Comparison of ENCODE assay signal across 8 cellular contexts in genomic region chr20:34522969-34523871, GRCh38. TPM values are rescaled to one million over a fixed set of nuclear protein-coding genes. Genes with fewer than 3 reads are reported as not detected.
DNase-seq lines count a peak whose midpoint lies in the region; ATAC-seq, FAIRE-seq and TF ChIP-seq lines count a peak whose summit lies in the region.

No MANE protein-coding gene starts in this region.

- dilution Hi-C loops in keratinocyte (cut with MboI; ENCODE audit: extremely low pct_ligation_motif_present, low sequenced_read_pairs) = no loop called here

- H3K36me3 ChIP-seq in keratinocyte (ENCODE audit: control insufficient read depth in 2 of 2, extremely low read depth in 1 of 2, insufficient read depth in 2 of 2, low read length in 2 of 2) = peaks cover 19 to 29% of the 10 kb centered on the region in 2 experiments
- H3K36me3 ChIP-seq in effector memory CD4-positive, alpha-beta T cell (ENCODE audit: control insufficient read depth, insufficient read depth, low read length) = peaks cover 23% of the 10 kb centered on the region

- no peak overlapping the region for H3K4me3 ChIP-seq in astrocyte of the spinal cord (ENCODE audit: low read depth, low read length)
- H3K4me3 ChIP-seq in keratinocyte (ENCODE audit: control insufficient read depth in 2 of 3, extremely low read depth in 1 of 3, insufficient read depth in 2 of 3, low read depth in 1 of 3, low read length in 3 of 3) = no peak overlapping the region
- no peak overlapping the region for H3K4me3 ChIP-seq in effector memory CD4-positive, alpha-beta T cell (ENCODE audit: insufficient read depth, low read depth, low read length, poor library complexity, severe bottlenecking)

- peak overlapping the region in 2 of 3 donors; percentile 65 to 88 for H3K27ac Mint-ChIP-seq in IgD-negative memory B cell

- no peak overlapping the region for H3K4me2 ChIP-seq in keratinocyte (ENCODE audit: control insufficient read depth, extremely low read depth, insufficient read depth, low read depth, low read length)

- peak overlapping the region in 2 of 4 donors; percentile 9 to 55 for H3K4me3 Mint-ChIP-seq in IgD-negative memory B cell

- H3K27ac ChIP-seq in keratinocyte (ENCODE audit: control insufficient read depth, insufficient read depth, low read length) = no peak overlapping the region
- H3K27ac ChIP-seq in effector memory CD4-positive, alpha-beta T cell (ENCODE audit: insufficient read depth, low read length, poor library complexity, severe bottlenecking) = no peak overlapping the region

- no peak for ATAC-seq in GM21786 (IDR thresholded peaks at IDR 0.05; ENCODE audit: unreplicated experiment)

- H3K36me3 Mint-ChIP-seq in IgD-negative memory B cell = peaks cover 3% of the 10 kb centered on the region

- no peak for FAIRE-seq in keratinocyte (lab: Jason Lieb, UNC)

- H3K9ac ChIP-seq in keratinocyte (ENCODE audit: control insufficient read depth, extremely low read depth, insufficient read depth, low read length) = no peak overlapping the region

- H3K27me3 ChIP-seq in keratinocyte (ENCODE audit: control insufficient read depth, extremely low read depth, insufficient read depth, low read length) = no peaks in the 10 kb centered on the region
- H3K27me3 ChIP-seq in effector memory CD4-positive, alpha-beta T cell (replicated peaks; ENCODE audit: control insufficient read depth, insufficient read depth, low read length, poor library complexity, severe bottlenecking) = no peaks in the 10 kb centered on the region

- in situ Hi-C loops in astrocyte of the spinal cord (cut with HindIII; ENCODE audit: low sequenced_read_pairs) = no loop called here

- H2AFZ ChIP-seq in keratinocyte (ENCODE audit: control insufficient read depth, low read length) = no peak overlapping the region

- no peaks in the 10 kb centered on the region for H3K9me1 ChIP-seq in keratinocyte (ENCODE audit: control insufficient read depth, extremely low read depth, insufficient read depth, low read length)

- H3K27me3 Mint-ChIP-seq in IgD-negative memory B cell = no peaks in the 10 kb centered on the region

- H3K9me3 ChIP-seq in keratinocyte (ENCODE audit: control insufficient read depth, low read depth, low read length) = no peaks in the 10 kb centered on the region
- no peaks in the 10 kb centered on the region for H3K9me3 ChIP-seq in effector memory CD4-positive, alpha-beta T cell (ENCODE audit: control insufficient read depth, low read length)

- H3K4me1 ChIP-seq in keratinocyte (ENCODE audit: control insufficient read depth, extremely low read depth, insufficient read depth, low read length) = peaks cover 22% of the 10 kb centered on the region
- peaks cover 5% of the 10 kb centered on the region for H3K4me1 ChIP-seq in effector memory CD4-positive, alpha-beta T cell (ENCODE audit: control insufficient read depth, insufficient read depth, low read length, poor library complexity, severe bottlenecking)

- H3K79me2 ChIP-seq in keratinocyte (ENCODE audit: control insufficient read depth, insufficient read depth, low read length) = peaks cover 54% of the 10 kb centered on the region

- peaks cover 10 to 33% (median 24%) of the 10 kb centered on the region in 3 donors for H3K4me1 Mint-ChIP-seq in IgD-negative memory B cell

- TF ChIP-seq CTCF in astrocyte of the spinal cord (IDR thresholded peaks at IDR 0.05; ENCODE audit: low read depth, low read length) = peak; percentile 75
- TF ChIP-seq CTCF in keratinocyte (optimal IDR thresholded peaks at IDR 0.05 in 1 of 3, IDR thresholded peaks at IDR 0.05 in 1 of 3, conservative IDR thresholded peaks at IDR 0.05 in 1 of 3; ENCODE audit: extremely low read depth in 1 of 3, insufficient read depth in 2 of 3, low read length in 3 of 3) = peak; percentile 53 to 75 (median 57)

- DNase-seq in D341Med (ENCODE audit: low spot score) = peak; percentile 87
- peak; percentile 79 for DNase-seq in SW480 (ENCODE audit: low spot score)
- peak; percentile 64 for DNase-seq in astrocyte of the spinal cord (ENCODE audit: low read depth, low spot score)
- no peak for DNase-seq in keratinocyte (ENCODE audit: low read depth, low spot score)
- peak; percentile 32 to 41 for DNase-seq in stimulated activated CD4-positive, alpha-beta T cell treated with anti-CD3 and anti-CD28 coated beads, Interleukin-1b, Interleukin-23, amount 100 ng/mL, for 4 hours (ENCODE audit: low read depth in 2 of 2)
- no peak for DNase-seq in effector memory CD4-positive, alpha-beta T cell

- peaks cover 20% of the 10 kb centered on the region for H4K20me1 ChIP-seq in keratinocyte (ENCODE audit: control insufficient read depth, extremely low read depth, insufficient read depth, low read length)

- H3K9me3 Mint-ChIP-seq in IgD-negative memory B cell = no peaks in the 10 kb centered on the region

RNA-seq across cellular contexts. Expression of gene DYNLRB1, which starts 7.0 kb away (rescaled TPM):
- polyA plus RNA-seq in IgD-negative memory B cell (333 TPM), keratinocyte (126 to 227 TPM (median 156 TPM) in 3 replicates)
- 50.1 TPM for polyA plus RNA-seq in keratinocyte (2011; ENCODE audit: low read depth)
- polyA plus RNA-seq in keratinocyte (2011; cell fraction: cytosol; rRNA removed) = 204 and 229 TPM in 2 replicates
- 83.6 and 89.5 TPM in 2 replicates for polyA plus RNA-seq in keratinocyte (2011; cell fraction: nucleus; rRNA removed)
- polyA plus RNA-seq in keratinocyte (2012; ENCODE audit: low replicate concordance) = 242 and 320 TPM in 2 replicates
- 133 to 171 TPM (median 164 TPM) in 3 replicates for polyA minus RNA-seq in keratinocyte
- polyA minus RNA-seq in keratinocyte (2011; cell fraction: cytosol; rRNA and poly(A)+ RNA removed) = 79.2 TPM
- polyA minus RNA-seq in keratinocyte (2011; cell fraction: nucleus; rRNA and poly(A)+ RNA removed) = 24.8 and 40.3 TPM in 2 replicates

RNA-seq across cellular contexts. Expression of gene MAP1LC3A, which starts 35.3 kb away (rescaled TPM):
- polyA plus RNA-seq in IgD-negative memory B cell = 8.6 TPM
- polyA plus RNA-seq in keratinocyte = 1.7 to 2.9 TPM (median 2.2 TPM) in 3 replicates
- polyA plus RNA-seq in keratinocyte (2011; ENCODE audit: low read depth) = 8.8 TPM
- polyA plus RNA-seq in keratinocyte (2011; cell fraction: cytosol; rRNA removed) = 1.6 and 2.0 TPM in 2 replicates
- polyA plus RNA-seq in keratinocyte (2011; cell fraction: nucleus; rRNA removed) = 1.3 and 2.3 TPM in 2 replicates
- polyA plus RNA-seq in keratinocyte (2012; ENCODE audit: low replicate concordance) = 2.9 and 12.5 TPM in 2 replicates
- polyA minus RNA-seq in keratinocyte = 1.6 to 1.7 TPM in 2 of 3 replicates, not detected in the other
- polyA minus RNA-seq in keratinocyte (2011; cell fraction: cytosol; rRNA and poly(A)+ RNA removed) = 4.8 TPM
- 1.5 and 1.7 TPM in 2 replicates for polyA minus RNA-seq in keratinocyte (2011; cell fraction: nucleus; rRNA and poly(A)+ RNA removed)

Comparison
In these comparisons a context has a peak if more than half of its experiments do, and no peak if none do; other contexts are left out.
1. DNase-seq: peak in D341Med (single experiment), SW480 (single experiment), astrocyte of the spinal cord (single experiment) and stimulated activated CD4-positive, alpha-beta T cell treated with anti-CD3 and anti-CD28 coated beads, Interleukin-1b, Interleukin-23, amount 100 ng/mL, for 4 hours (2 of 2); none in keratinocyte (single experiment) and effector memory CD4-positive, alpha-beta T cell (0 of 3).